In genomic region chr16:28822520-28823290, GRCh38 we compare ENCODE assay signal across 1 cellular context.
TF ChIP-seq lines count a peak whose summit lies in the region.

ATXN2L (plus strand) TSS chr16:28822999; CDS start chr16:28823260, 261 bp downstream.

TF ChIP-seq in A549, 52 proteins besides CTCF, POLR2A, EP300 and RAD21 (continued from another document):
- TF ChIP-seq E2F6 (IDR thresholded peaks at IDR 0.05; ENCODE audit: borderline replicate concordance, low read depth) (peak; percentile 86), FOXS1 (CRISPR knock-in tag; IDR thresholded peaks at IDR 0.05) (no peak), MAZ (IDR thresholded peaks at IDR 0.05; ENCODE audit: borderline replicate concordance, low read depth, low read length) (peak; percentile 55; the same call in 1 of the 2 replicates), ZNF302 (CRISPR knock-in tag; IDR thresholded peaks at IDR 0.05) (no peak), HMGXB4 (CRISPR knock-in tag; IDR thresholded peaks at IDR 0.05; ENCODE audit: borderline replicate concordance) (peak; percentile 93; the same call in 1 of the 2 replicates), CHD2 (IDR thresholded peaks at IDR 0.05; ENCODE audit: low read length, partially characterized antibody) (peak; percentile 81)
